8 cellular contexts compared by ENCODE assay signal in genomic region chr1:39105061-39105840, GRCh38.
DNase-seq lines count a peak whose midpoint lies in the region; ATAC-seq lines count a peak whose summit lies in the region.

No MANE protein-coding gene starts in this region.

- H3K4me1 ChIP-seq in muscle layer of colon (ENCODE audit: insufficient read depth, low read length) (peaks cover 50% of the 10 kb centered on the region), stomach smooth muscle (ENCODE audit: control insufficient read depth, insufficient read depth, low read length) (peaks cover 49% of the 10 kb centered on the region)

- H3K9ac ChIP-seq in muscle layer of colon (ENCODE audit: low read length) = peak overlapping the region; percentile 86
- H3K9ac ChIP-seq in stomach smooth muscle (ENCODE audit: low read length in 2 of 2) = peak overlapping the region; percentile 67 to 93

- H3K27ac ChIP-seq in muscle layer of colon (ENCODE audit: low read depth, low read length) (peak overlapping the region; percentile 99), stomach smooth muscle (ENCODE audit: low read length) (peak overlapping the region; percentile 94)

- ATAC-seq in esophagus mucosa = peak; percentile 76

- peak overlapping the region; percentile 79 to 89 for H3K4me3 ChIP-seq in muscle layer of colon (ENCODE audit: low read depth in 1 of 2, low read length in 2 of 2)
- peak overlapping the region; percentile 73 to 90 for H3K4me3 ChIP-seq in stomach smooth muscle (ENCODE audit: low read length in 2 of 2)

- H3K9me3 ChIP-seq in muscle layer of colon (ENCODE audit: low read length) = no peaks in the 10 kb centered on the region
- H3K9me3 ChIP-seq in stomach smooth muscle (ENCODE audit: control insufficient read depth in 2 of 2, low read length in 2 of 2) = no peaks in the 10 kb centered on the region

- DNase-seq in DMS53 treated with DMSO at 0.1 percent for 48 hours (lab: John Stamatoyannopoulos, UW; ENCODE audit: unreplicated experiment) (peak; percentile 54), HCEC 1CT (peak; percentile 70), NCI-H510A (lab: John Stamatoyannopoulos, UW) (peak; percentile 99), KG1 (lab: John Stamatoyannopoulos, UW) (no peak)
- DNase-seq in activated T-cell treated with anti-CD3 and anti-CD28 coated beads, Interleukin-2, amount 50 U/mL, for 1 hour = peak; percentile 74

- H3K36me3 ChIP-seq in muscle layer of colon (ENCODE audit: insufficient read depth, low read length) = no peaks in the 10 kb centered on the region
- no peaks in the 10 kb centered on the region for H3K36me3 ChIP-seq in stomach smooth muscle (ENCODE audit: control insufficient read depth in 2 of 2, insufficient read depth in 2 of 2, low read length in 2 of 2)

- H3K27me3 ChIP-seq in muscle layer of colon (ENCODE audit: control insufficient read depth in 1 of 2, insufficient read depth in 2 of 2, low read length in 2 of 2) (no peaks in the 10 kb centered on the region), stomach smooth muscle (ENCODE audit: control insufficient read depth in 1 of 2, insufficient read depth in 2 of 2, low read length in 2 of 2) (no peaks in the 10 kb centered on the region)
